1 cellular context compared by ENCODE assay signal in genomic region chr10:17067549-17068264, GRCh38.
TF ChIP-seq lines count a peak whose summit lies in the region.

No MANE protein-coding gene starts in this region.

TF ChIP-seq in SK-N-SH, 30 proteins besides CTCF, POLR2A, EP300 and RAD21 (continued from another document):
- TF ChIP-seq RFX5 (IDR thresholded peaks at IDR 0.05; ENCODE audit: low read length) (no peak), SMC3 (IDR thresholded peaks at IDR 0.05; ENCODE audit: low read depth, low read length) (no peak), REST (IDR thresholded peaks at IDR 0.05; ENCODE audit: low read depth, low read length) (no peak), IRF3 (IDR thresholded peaks at IDR 0.05; ENCODE audit: low read depth, low read length) (no peak), TCF12 (IDR thresholded peaks at IDR 0.05) (peak; percentile 61), EZH2phosphoT487 (IDR thresholded peaks at IDR 0.05; ENCODE audit: borderline replicate concordance, low read depth) (no peak), GABPA (IDR thresholded peaks at IDR 0.05; ENCODE audit: low read depth) (no peak), TEAD4 (IDR thresholded peaks at IDR 0.05; ENCODE audit: borderline replicate concordance, insufficient read depth) (peak; percentile 33; the same call in 1 of the 2 replicates), FOSL2 (IDR thresholded peaks at IDR 0.05; ENCODE audit: borderline replicate concordance, low read depth) (no peak), SIN3A (IDR thresholded peaks at IDR 0.05; ENCODE audit: borderline replicate concordance, low read depth, low read length) (no peak), USF2 (IDR thresholded peaks at IDR 0.05; ENCODE audit: borderline replicate concordance, low read depth, low read length) (no peak), USF1 (IDR thresholded peaks at IDR 0.05; ENCODE audit: borderline replicate concordance, low read depth) (no peak), MXI1 (IDR thresholded peaks at IDR 0.05; ENCODE audit: low read depth, low read length) (no peak)
